ENCODE assay signal across 23 cellular contexts in the genomic region with DNA sequence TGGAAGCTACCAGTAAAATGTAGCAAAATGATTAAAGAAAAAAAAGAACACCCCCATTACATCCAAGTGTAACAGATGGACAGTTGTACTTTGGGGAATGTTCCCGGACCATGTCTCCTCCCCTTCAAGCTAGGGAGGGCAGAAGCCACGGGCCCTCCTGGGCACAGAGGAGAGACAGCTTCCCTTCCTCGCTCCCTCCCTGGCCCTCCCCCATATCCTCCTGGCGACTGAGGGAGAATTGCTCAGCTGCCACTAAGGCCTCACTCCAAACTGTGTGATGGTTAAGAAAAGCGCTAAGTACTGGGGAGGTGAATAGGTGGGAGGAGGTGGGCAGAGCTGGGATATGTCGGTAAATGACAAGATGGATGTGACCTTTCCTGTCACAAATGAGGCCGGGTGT.
DNase-seq lines count a peak whose midpoint lies in the region; ATAC-seq and TF ChIP-seq lines count a peak whose summit lies in the region.
"Had no signal": no experiment of that assay in that cellular context is flagged by ENCODE, and none has a peak within 500 bp of the region (broad histone marks: within the 10 kb centered on the region; RNA-seq: fewer than 3 reads in every experiment).

No MANE protein-coding gene starts in this region.

- ATAC-seq in GM18907 (IDR thresholded peaks at IDR 0.05; ENCODE audit: unreplicated experiment) (no peak), HG03469 (IDR thresholded peaks at IDR 0.05; ENCODE audit: unreplicated experiment) (no peak), GM19452 (IDR thresholded peaks at IDR 0.05; ENCODE audit: unreplicated experiment) (no peak)
- ATAC-seq: activated T-cell treated with anti-CD3 and anti-CD28 coated beads, Interleukin-2, amount 50 U/mL, for 72 hours; body of pancreas; CD8-positive, alpha-beta T cell; right lobe of liver; stimulated activated naive B cell treated with anti-CD40 and anti-IgM and Interleukin-4, amounts not matched to agents 10 μg/mL and 1 μg/mL and 100 μg/mL, for 72 hours had no signal

- H3K4me3 Mint-ChIP-seq in brain (peak overlapping the region in 3 of 5 experiments; percentile 10 to 61 (median 33)), nephron progenitor cell (peak overlapping the region; percentile 50)
- H3K4me3 Mint-ChIP-seq: activated B cell treated with CpG ODN at 0.5 μM for 24 hours; activated T-cell treated with anti-CD3 and anti-CD28 coated beads, Interleukin-2, amount 50 U/mL, for 72 hours; B cell; CD8-positive, alpha-beta T cell; stimulated activated naive B cell treated with anti-CD40 and anti-IgM and Interleukin-4, amounts not matched to agents 10 μg/mL and 1 μg/mL and 100 μg/mL, for 72 hours had no signal

- H3K9me3 Mint-ChIP-seq in brain (peaks cover 0 to 9% (median 2%) of the 10 kb centered on the region in 5 experiments), nephron progenitor cell (peaks cover 12% of the 10 kb centered on the region)
- H3K9me3 Mint-ChIP-seq: activated B cell treated with CpG ODN at 0.5 μM for 24 hours; CD8-positive, alpha-beta T cell had no signal

- H3K36me3 Mint-ChIP-seq in brain (no peaks in the 10 kb centered on the region), nephron progenitor cell (ENCODE audit: low read depth) (peaks cover 10% of the 10 kb centered on the region)
- H3K36me3 Mint-ChIP-seq: CD8-positive, alpha-beta T cell; stimulated activated naive B cell treated with anti-CD40 and anti-IgM and Interleukin-4, amounts not matched to agents 10 μg/mL and 1 μg/mL and 100 μg/mL, for 72 hours had no signal

- H3K27me3 Mint-ChIP-seq in brain (peaks cover 5% of the 10 kb centered on the region), nephron progenitor cell (ENCODE audit: low read depth, poor library complexity) (peaks cover 10% of the 10 kb centered on the region)
- H3K27me3 Mint-ChIP-seq: activated B cell treated with CpG ODN at 0.5 μM for 24 hours had no signal

- DNase-seq in NCI-H82 (lab: John Stamatoyannopoulos, UW): peak; percentile 5
- DNase-seq in NCI-H82 treated with DMSO at 0.1 percent for 48 hours (lab: John Stamatoyannopoulos, UW; ENCODE audit: unreplicated experiment): no peak
- DNase-seq in nephron progenitor cell: peak; percentile 19
- no peak for DNase-seq in middle frontal gyrus (ENCODE audit: extremely low spot score, low spot score)
- DNase-seq: activated B cell treated with CpG ODN at 0.5 μM for 24 hours; activated naive CD4-positive, alpha-beta T cell; activated T-cell treated with anti-CD3 and anti-CD28 coated beads, Interleukin-2, amount 50 U/mL, for 72 hours; CD8-positive, alpha-beta T cell; NCI-H1092; NCI-H1930; NCI-H226; Peyer's patch; right lobe of liver; SHP77 treated with DMSO at 0.1 percent for 48 hours; stimulated activated CD4-positive, alpha-beta T cell treated with anti-CD3 and anti-CD28 coated beads, Interleukin-4, amount 100 ng/mL, for 4 hours; stimulated activated naive B cell treated with anti-CD40 and anti-IgM and Interleukin-4, amounts not matched to agents 10 μg/mL and 1 μg/mL and 100 μg/mL, for 72 hours; T1000 had no signal

- peak overlapping the region in 4 of 5 experiments; percentile 47 to 87 (median 68) for H3K27ac Mint-ChIP-seq in brain
- peak overlapping the region; percentile 96 for H3K27ac Mint-ChIP-seq in nephron progenitor cell
- H3K27ac Mint-ChIP-seq: activated B cell treated with CpG ODN at 0.5 μM for 24 hours; activated T-cell treated with anti-CD3 and anti-CD28 coated beads, Interleukin-2, amount 50 U/mL, for 72 hours; B cell; CD8-positive, alpha-beta T cell; stimulated activated naive B cell treated with anti-CD40 and anti-IgM and Interleukin-4, amounts not matched to agents 10 μg/mL and 1 μg/mL and 100 μg/mL, for 72 hours had no signal

- TF ChIP-seq CTCF in brain (conservative IDR thresholded peaks at IDR 0.05) (no peak), nephron progenitor cell (IDR thresholded peaks at IDR 0.05) (no peak)

- H3K4me1 Mint-ChIP-seq in brain (peaks cover 34% of the 10 kb centered on the region), nephron progenitor cell (peaks cover 50% of the 10 kb centered on the region)
- H3K4me1 Mint-ChIP-seq: activated B cell treated with CpG ODN at 0.5 μM for 24 hours; B cell; stimulated activated naive B cell treated with anti-CD40 and anti-IgM and Interleukin-4, amounts not matched to agents 10 μg/mL and 1 μg/mL and 100 μg/mL, for 72 hours had no signal

Comparison
In these comparisons a context has a peak if more than half of its experiments do, and no peak if none do; other contexts are left out.
1. DNase-seq: peak in NCI-H82 (single experiment) and nephron progenitor cell (single experiment); none in NCI-H82 treated with DMSO at 0.1 percent for 48 hours (single experiment) and middle frontal gyrus (single experiment).